1 cellular context compared by ENCODE assay signal in genomic region chr7:24669971-24670591, GRCh38.
TF ChIP-seq lines count a peak whose summit lies in the region.

No MANE protein-coding gene starts in this region.

TF ChIP-seq in WTC11, 78 proteins besides CTCF, POLR2A, EP300 and RAD21 (continued from another document):
- TF ChIP-seq ZNF532 (CRISPR knock-in tag; IDR thresholded peaks at IDR 0.05; ENCODE audit: borderline replicate concordance) (no peak), ZSCAN18 (CRISPR knock-in tag; IDR thresholded peaks at IDR 0.05) (no peak)
